ENCODE assay signal across 8 cellular contexts in the genomic region with DNA sequence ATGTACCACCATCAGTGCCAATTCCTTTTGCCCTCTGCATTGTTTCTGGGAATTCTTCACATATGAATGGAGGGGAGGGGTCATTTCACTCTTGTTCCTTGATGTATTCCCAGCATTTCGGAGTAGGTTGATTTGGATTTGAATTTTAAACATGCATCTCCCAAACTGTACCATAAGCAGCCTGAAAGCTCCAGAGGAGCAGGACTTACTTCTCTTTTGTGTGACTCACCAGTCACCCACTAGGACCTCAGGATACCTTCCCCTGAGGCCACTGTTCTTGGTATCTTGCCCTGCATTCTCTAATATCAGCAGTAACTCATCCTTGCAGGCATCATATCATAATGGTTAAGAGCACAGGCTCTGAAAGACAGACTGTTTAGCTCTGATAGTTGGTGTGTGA. TPM values are rescaled to one million over a fixed set of nuclear protein-coding genes. Genes with fewer than 3 reads are reported as not detected.
DNase-seq lines count a peak whose midpoint lies in the region; ATAC-seq and TF ChIP-seq lines count a peak whose summit lies in the region.

No MANE protein-coding gene starts in this region.

- H3K4me1 Mint-ChIP-seq in CD4-positive, CD25-positive, alpha-beta regulatory T cell = peaks cover 7 to 64% (median 32%) of the 10 kb centered on the region in 4 donors
- H3K4me1 Mint-ChIP-seq in neural crest cell = peaks cover 36% of the 10 kb centered on the region

- no peak for DNase-seq in CD4-positive, CD25-positive, alpha-beta regulatory T cell
- peak; percentile 20 for DNase-seq in MV-4-11 (lab: John Stamatoyannopoulos, UW)
- DNase-seq in neural crest cell (ENCODE audit: low read depth, low spot score) = no peak
- no peak for DNase-seq in GF-D8 (lab: John Stamatoyannopoulos, UW)
- no peak for DNase-seq in NCI-H1930 (lab: John Stamatoyannopoulos, UW)
- no peak for DNase-seq in NCI-H2171 (lab: John Stamatoyannopoulos, UW)
- no peak for DNase-seq in NCI-H1048 (lab: John Stamatoyannopoulos, UW)

- H3K36me3 Mint-ChIP-seq in CD4-positive, CD25-positive, alpha-beta regulatory T cell = peaks cover 19% of the 10 kb centered on the region
- peaks cover 4% of the 10 kb centered on the region for H3K36me3 Mint-ChIP-seq in neural crest cell (ENCODE audit: low read depth)

- no peak for ATAC-seq in CD4-positive, CD25-positive, alpha-beta regulatory T cell (ENCODE audit: low read depth in 2 of 2)

- peaks cover 5% of the 10 kb centered on the region for H3K36me3 ChIP-seq in CD4-positive, CD25-positive, alpha-beta regulatory T cell (ENCODE audit: control insufficient read depth, insufficient read depth, low read length)
- H3K36me3 ChIP-seq in duodenal mucosa (ENCODE audit: control insufficient read depth in 1 of 2, insufficient read depth in 2 of 2, low read length in 2 of 2) = peaks cover 20 to 29% of the 10 kb centered on the region in 2 donors

- peaks cover 29% of the 10 kb centered on the region for H3K4me1 ChIP-seq in CD4-positive, CD25-positive, alpha-beta regulatory T cell (ENCODE audit: control insufficient read depth, insufficient read depth, low read length, poor library complexity, severe bottlenecking)
- H3K4me1 ChIP-seq in duodenal mucosa (ENCODE audit: control insufficient read depth in 1 of 2, insufficient read depth in 2 of 2, low read length in 2 of 2) = peaks cover 18 to 29% of the 10 kb centered on the region in 2 donors

- H3K9ac ChIP-seq in duodenal mucosa (ENCODE audit: low read depth in 1 of 2, low read length in 2 of 2) = peak overlapping the region; percentile 82 to 89

- peak overlapping the region; percentile 95 to 99 (median 96) for H3K4me3 Mint-ChIP-seq in CD4-positive, CD25-positive, alpha-beta regulatory T cell
- peak overlapping the region; percentile 99 for H3K4me3 Mint-ChIP-seq in neural crest cell

- peak overlapping the region; percentile 84 for H3K27ac ChIP-seq in CD4-positive, CD25-positive, alpha-beta regulatory T cell (ENCODE audit: insufficient read depth, low read length, poor library complexity, severe bottlenecking)
- H3K27ac ChIP-seq in duodenal mucosa (ENCODE audit: low read depth, low read length) = no peak overlapping the region

- no peak for TF ChIP-seq CTCF in neural crest cell (conservative IDR thresholded peaks at IDR 0.05)

- no peaks in the 10 kb centered on the region for H3K9me3 ChIP-seq in CD4-positive, CD25-positive, alpha-beta regulatory T cell (ENCODE audit: control insufficient read depth in 2 of 2, low read length in 2 of 2)
- no peaks in the 10 kb centered on the region for H3K9me3 ChIP-seq in duodenal mucosa (ENCODE audit: control insufficient read depth in 1 of 2, low read length in 2 of 2)

- H3K27me3 Mint-ChIP-seq in CD4-positive, CD25-positive, alpha-beta regulatory T cell = peaks cover 4% of the 10 kb centered on the region
- no peaks in the 10 kb centered on the region for H3K27me3 Mint-ChIP-seq in neural crest cell (ENCODE audit: low read depth)

- no peaks in the 10 kb centered on the region for H3K9me3 Mint-ChIP-seq in CD4-positive, CD25-positive, alpha-beta regulatory T cell
- H3K9me3 Mint-ChIP-seq in neural crest cell = no peaks in the 10 kb centered on the region

- no peaks in the 10 kb centered on the region for H3K27me3 ChIP-seq in CD4-positive, CD25-positive, alpha-beta regulatory T cell (ENCODE audit: control insufficient read depth, insufficient read depth, low read length)
- H3K27me3 ChIP-seq in duodenal mucosa (ENCODE audit: control insufficient read depth in 1 of 2, insufficient read depth in 2 of 2, low read length in 2 of 2) = no peaks in the 10 kb centered on the region

- H3K27ac Mint-ChIP-seq in CD4-positive, CD25-positive, alpha-beta regulatory T cell = peak overlapping the region; percentile 96 to 99 (median 98)
- no peak overlapping the region for H3K27ac Mint-ChIP-seq in neural crest cell (ENCODE audit: unreplicated experiment)

- peak overlapping the region; percentile 98 for H3K4me3 ChIP-seq in CD4-positive, CD25-positive, alpha-beta regulatory T cell (ENCODE audit: low read depth, low read length)
- H3K4me3 ChIP-seq in duodenal mucosa (ENCODE audit: low read depth in 1 of 2, low read length in 2 of 2) = peak overlapping the region; percentile 88 to 92

RNA-seq across cellular contexts. Expression of a gene that starts 0.7 kb away (rescaled TPM):
- total RNA-seq in CD4-positive, CD25-positive, alpha-beta regulatory T cell = 29.3 TPM
- polyA plus RNA-seq in CD4-positive, CD25-positive, alpha-beta regulatory T cell = 10 to 100 TPM; 45.2 to 52.6 (median 48.3) TPM
- total RNA-seq in neural crest cell = 45.7 and 56.8 TPM in 2 replicates

RNA-seq across cellular contexts. Expression of a gene that starts 0.9 kb away (rescaled TPM):
- total RNA-seq in CD4-positive, CD25-positive, alpha-beta regulatory T cell = 33.5 TPM
- 10 to 100 TPM in 3 of 4 donors, 1 to 10 TPM in 1; 9.3 to 15.5 (median 12.6) TPM for polyA plus RNA-seq in CD4-positive, CD25-positive, alpha-beta regulatory T cell
- total RNA-seq in neural crest cell = 16.7 and 20.3 TPM in 2 replicates

RNA-seq across cellular contexts. Expression of a gene that starts 4.9 kb away (rescaled TPM):
- total RNA-seq in CD4-positive, CD25-positive, alpha-beta regulatory T cell = 7.7 TPM
- polyA plus RNA-seq in CD4-positive, CD25-positive, alpha-beta regulatory T cell = 1 to 10 TPM; 2.1 to 3.5 (median 2.4) TPM
- total RNA-seq in neural crest cell = 40.6 and 42.9 TPM in 2 replicates

RNA-seq across cellular contexts. Expression of a gene that starts 17.6 kb away (rescaled TPM):
- total RNA-seq in CD4-positive, CD25-positive, alpha-beta regulatory T cell = 2.3 TPM
- under 1 TPM in 1 of 4 donors, not detected in 3; 0.25 TPM for polyA plus RNA-seq in CD4-positive, CD25-positive, alpha-beta regulatory T cell
- total RNA-seq in neural crest cell = 101 and 106 TPM in 2 replicates

RNA-seq across cellular contexts. Expression of a gene that starts 37.1 kb away (rescaled TPM):
- 33.3 TPM for total RNA-seq in CD4-positive, CD25-positive, alpha-beta regulatory T cell
- polyA plus RNA-seq in CD4-positive, CD25-positive, alpha-beta regulatory T cell = 10 to 100 TPM; 61.9 to 82.2 (median 71.6) TPM
- 89.1 and 93.4 TPM in 2 replicates for total RNA-seq in neural crest cell
